8 cellular contexts compared by ENCODE assay signal in the genomic region with DNA sequence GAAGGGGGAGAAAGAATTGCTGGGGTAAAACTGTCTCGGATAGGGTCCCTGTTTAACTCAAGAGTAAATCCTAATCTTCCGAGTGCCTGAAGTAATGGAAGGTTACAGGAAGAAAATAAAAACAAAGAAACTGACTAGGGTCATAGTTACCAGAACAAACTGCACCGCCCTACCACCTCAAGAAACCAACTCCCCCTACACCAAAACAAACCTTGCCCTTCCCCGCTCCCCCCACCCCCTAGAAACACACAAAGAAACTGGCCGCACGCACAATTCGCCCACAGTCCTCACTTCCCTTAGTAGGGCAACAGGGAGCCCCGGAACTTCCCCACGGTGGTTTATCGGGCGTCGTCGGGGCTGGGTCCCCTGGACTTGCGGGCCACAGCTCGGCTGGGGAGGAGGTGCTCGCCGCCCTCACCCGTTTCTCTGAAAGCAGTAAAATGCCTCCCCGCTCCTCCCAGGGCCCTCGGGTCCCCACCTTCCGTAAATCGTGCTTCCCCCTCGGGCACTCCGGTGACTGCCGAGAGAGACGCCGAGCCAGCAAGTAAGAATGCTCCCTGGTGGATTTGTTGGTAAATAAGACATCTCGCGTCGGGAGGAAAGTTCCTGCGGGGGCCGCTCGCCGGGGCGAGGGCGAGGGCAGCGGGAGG. TPM values are rescaled to one million over a fixed set of nuclear protein-coding genes. Genes with fewer than 3 reads are reported as not detected.
A peak's percentile ranks its signal among the peaks of the same experiment; 100 is the strongest.
DNase-seq lines count a peak whose midpoint lies in the region; ATAC-seq and TF ChIP-seq lines count a peak whose summit lies in the region.

No MANE protein-coding gene starts in this region.

- H3K36me3 ChIP-seq in Caco-2 (ENCODE audit: control insufficient read depth, insufficient read depth, low read length), result peaks cover 1% of the 10 kb centered on the region; the same call in 1 of the 2 replicates

- H3K4me3 ChIP-seq in Caco-2 (ENCODE audit: low read depth, low read length) (peak overlapping the region; percentile 99), cardiac fibroblast (replicated peaks in 1 of 2; ENCODE audit: low read depth in 2 of 2, low read length in 2 of 2) (peak overlapping the region; percentile 82 to 88)

- peaks cover 37% of the 10 kb centered on the region for H3K36me3 Mint-ChIP-seq in Caco-2 (ENCODE audit: insufficient read depth, unreplicated experiment)

- peak overlapping the region; percentile 98 for H3K4me3 Mint-ChIP-seq in Caco-2 (ENCODE audit: unreplicated experiment)

- no peak for TF ChIP-seq CTCF in Caco-2 (IDR thresholded peaks at IDR 0.05; ENCODE audit: insufficient read depth in 1 of 2, low read depth in 1 of 2, low read length in 1 of 2, severe bottlenecking in 1 of 2, unreplicated experiment in 1 of 2)
- TF ChIP-seq CTCF in cardiac fibroblast (IDR thresholded peaks at IDR 0.05; ENCODE audit: low read depth, low read length), result no peak

- intact Hi-C loops in Caco-2 (cut with micrococcal nuclease; ENCODE audit: unreplicated experiment), result loop anchor here (1.0 to 2.0 kb wide), 2 partner anchors 8 to 267 kb away; partner anchors contain the start of gene DENND5B

- no TSS peak for BruUV-seq in Caco-2 (replicated peaks; lab: Mats Ljungman, UMichigan)

- peaks cover 34% of the 10 kb centered on the region for H3K4me1 Mint-ChIP-seq in Caco-2 (ENCODE audit: low read depth, unreplicated experiment)

- H3K27me3 Mint-ChIP-seq in Caco-2 (ENCODE audit: insufficient read depth, unreplicated experiment), result no peaks in the 10 kb centered on the region

- H3K27me3 ChIP-seq in Caco-2 (replicated peaks; ENCODE audit: control insufficient read depth, insufficient read depth, low read length), result no peaks in the 10 kb centered on the region

- H3K27ac Mint-ChIP-seq in Caco-2 (ENCODE audit: unreplicated experiment), result peak overlapping the region; percentile 99

- no peaks in the 10 kb centered on the region for H3K9me3 ChIP-seq in Caco-2

- CTCF ChIA-PET in Caco-2 (lab: Charles Lee), result interaction anchor here (0.7 kb wide), 2 partner anchors 47 to 73 kb away, joined by 4 to 7 read pairs; no protein-coding TSS in a partner anchor

- H3K4me1 ChIP-seq in Caco-2, result peaks cover 51% of the 10 kb centered on the region

- no peaks in the 10 kb centered on the region for H3K9me3 Mint-ChIP-seq in Caco-2 (ENCODE audit: unreplicated experiment)

- peak in 1 of 2 experiments; percentile 65 for DNase-seq in Caco-2
- peak; percentile 32 for DNase-seq in HuH-7 (ENCODE audit: low spot score)
- peak; percentile 36 for DNase-seq in T-helper 22 cell (ENCODE audit: low read depth)
- peak; percentile 12 to 13 for DNase-seq in cardiac fibroblast (ENCODE audit: low read depth in 2 of 2)
- DNase-seq in medulla oblongata (ENCODE audit: extremely low spot score), result peak; percentile 22
- peak; percentile 10 to 44 for DNase-seq in stimulated activated CD8-positive, alpha-beta memory T cell treated with anti-CD3 and anti-CD28 coated beads, Interleukin-4, amount 100 ng/mL, for 1 hour (ENCODE audit: low read depth in 2 of 2, low spot score in 1 of 2)
- DNase-seq in dedifferentiated amniotic fluid mesenchymal stem cell (ENCODE audit: extremely low spot score), result no peak

- POLR2A ChIA-PET in Caco-2 (lab: Charles Lee), result interaction anchor here (0.9 to 5.2 kb wide), 5 partner anchors 12 to 63 kb away, joined by 3 to 145 read pairs (median 5); no protein-coding TSS in a partner anchor

- peak; percentile 17 for ATAC-seq in GM19438 (IDR thresholded peaks at IDR 0.05; ENCODE audit: low read depth, unreplicated experiment)

RNA-seq across cellular contexts. Expression of gene SINHCAF, which starts 2.4 kb away (rescaled TPM):
- total RNA-seq in Caco-2 (2022), result 286 and 319 TPM in 2 replicates
